Comparison of ENCODE assay signal across 9 cellular contexts in genomic region chr3:186746008-186746407, GRCh38. TPM values are rescaled to one million over a fixed set of nuclear protein-coding genes. Genes with fewer than 3 reads are reported as not detected.
DNase-seq lines count a peak whose midpoint lies in the region; ATAC-seq and TF ChIP-seq lines count a peak whose summit lies in the region.
"Had no signal": no experiment of that assay in that cellular context is flagged by ENCODE, and none has a peak within 500 bp of the region (broad histone marks: within the 10 kb centered on the region; RNA-seq: fewer than 3 reads in every experiment).

No MANE protein-coding gene starts in this region.

- H3K36me3 ChIP-seq in heart right ventricle: no peaks in the 10 kb centered on the region

- TF ChIP-seq CTCF in heart right ventricle (IDR thresholded peaks at IDR 0.05): no peak

- peak; percentile 64 to 94 (median 80) for ATAC-seq in heart right ventricle
- no peak for ATAC-seq in HG03439 (IDR thresholded peaks at IDR 0.05; ENCODE audit: unreplicated experiment)
- ATAC-seq: Panc1 had no signal

- H3K4me3 ChIP-seq in heart right ventricle (no peak overlapping the region), skeletal muscle cell (ENCODE audit: low read depth, low read length) (no peak overlapping the region)

- peaks cover 0 to 7% (median 0%) of the 10 kb centered on the region in 9 donors for H3K4me1 ChIP-seq in heart right ventricle

- H3K27ac ChIP-seq in heart right ventricle: no peak overlapping the region

- intact Hi-C loops in heart right ventricle (cut with DNase I): loop anchor here in 1 of 10 donors (10.0 kb wide), 1 partner anchor 121 kb away; no protein-coding TSS in a partner anchor

- DNase-seq in HK-2 (ENCODE audit: unreplicated experiment) (peak; percentile 15), SW 1271 (lab: John Stamatoyannopoulos, UW) (peak; percentile 39 to 49), heart right ventricle (peak in 1 of 2 donors; percentile 26), skeletal muscle cell (ENCODE audit: low read depth) (peak; percentile 1), T1000 (lab: John Stamatoyannopoulos, UW) (no peak), NCI-H187 (lab: John Stamatoyannopoulos, UW) (no peak)
- no peak for DNase-seq in activated CD8-positive, alpha-beta memory T cell treated with anti-CD3 and anti-CD28 coated beads for 24 hours

- no peaks in the 10 kb centered on the region for H3K27me3 ChIP-seq in heart right ventricle

- 12 to 15% methylated on average over 10 of the region's 10 CpGs for WGBS in heart right ventricle, 2 donors

- H3K9me3 ChIP-seq in heart right ventricle: no peaks in the 10 kb centered on the region

RNA-seq across cellular contexts. Expression of gene KNG1, which starts 28.8 kb away (rescaled TPM):
- total RNA-seq in heart right ventricle: under 1 TPM in 9 of 10 donors, not detected in 1; 0.15 to 0.92 (median 0.42) TPM
- under 1 TPM in 1 of 2 donors, not detected in 1; 0.07 TPM for polyA plus RNA-seq in heart right ventricle

RNA-seq across cellular contexts. Expression of gene EIF4A2, which starts 37.4 kb away (rescaled TPM):
- total RNA-seq in heart right ventricle: 100 to 1,000 TPM; 314 to 476 (median 439) TPM
- 100 to 1,000 TPM; 231 to 401 TPM for polyA plus RNA-seq in heart right ventricle

Comparison
In these comparisons a context has a peak if more than half of its experiments do, and no peak if none do; other contexts are left out.
1. DNase-seq: peak in HK-2 (single experiment), SW 1271 (2 of 2) and skeletal muscle cell (single experiment); none in T1000 (single experiment), activated CD8-positive, alpha-beta memory T cell treated with anti-CD3 and anti-CD28 coated beads for 24 hours (single experiment) and NCI-H187 (0 of 2).